Comparison of ENCODE assay signal across 8 cellular contexts in genomic region chr2:23460228-23460627, GRCh38.
DNase-seq lines count a peak whose midpoint lies in the region; ATAC-seq, FAIRE-seq and TF ChIP-seq lines count a peak whose summit lies in the region.
"Had no signal": no experiment of that assay in that cellular context is flagged by ENCODE, and none has a peak within 500 bp of the region (broad histone marks: within the 10 kb centered on the region; RNA-seq: fewer than 3 reads in every experiment).

No MANE protein-coding gene starts in this region.

- no peak overlapping the region for H3K9ac ChIP-seq in astrocyte (ENCODE audit: low read length)

- FAIRE-seq in astrocyte (lab: Jason Lieb, UNC), result no peak
- no peak for FAIRE-seq in small intestine (lab: Jason Lieb, UNC)

- H3K27ac ChIP-seq in astrocyte (ENCODE audit: low read depth, low read length) (no peak overlapping the region), small intestine (ENCODE audit: low read depth in 1 of 2, low read length in 1 of 2) (no peak overlapping the region)

- H3K4me1 ChIP-seq in astrocyte (ENCODE audit: insufficient read depth, low read length) (no peaks in the 10 kb centered on the region), small intestine (ENCODE audit: control insufficient read depth in 2 of 2, insufficient read depth in 1 of 2, low read depth in 1 of 2, low read length in 1 of 2) (no peaks in the 10 kb centered on the region)

- H3K27me3 ChIP-seq in astrocyte (ENCODE audit: insufficient read depth, low read length) (peaks cover 11% of the 10 kb centered on the region), small intestine (ENCODE audit: control insufficient read depth in 2 of 2, insufficient read depth in 2 of 2, low read length in 2 of 2) (no peaks in the 10 kb centered on the region)

- H3K79me2 ChIP-seq in astrocyte (ENCODE audit: insufficient read depth, low read length), result no peaks in the 10 kb centered on the region

- no peak overlapping the region for H2AFZ ChIP-seq in astrocyte (ENCODE audit: low read depth, low read length)

- peaks cover 2% of the 10 kb centered on the region for H3K4me1 Mint-ChIP-seq in astrocyte (ENCODE audit: low read depth, unreplicated experiment)
- no peaks in the 10 kb centered on the region for H3K4me1 Mint-ChIP-seq in osteocyte (ENCODE audit: unreplicated experiment)
- peaks cover 1% of the 10 kb centered on the region for H3K4me1 Mint-ChIP-seq in activated T-cell treated with anti-CD3 and anti-CD28 coated beads, Interleukin-2, amount 50 U/mL, for 24 hours (ENCODE audit: low read depth)

- H3K27ac Mint-ChIP-seq in astrocyte (ENCODE audit: unreplicated experiment) (no peak overlapping the region), osteocyte (ENCODE audit: unreplicated experiment) (no peak overlapping the region)
- H3K27ac Mint-ChIP-seq in activated T-cell treated with anti-CD3 and anti-CD28 coated beads, Interleukin-2, amount 50 U/mL, for 24 hours, result no peak overlapping the region
- H3K27ac Mint-ChIP-seq: stimulated activated naive CD8-positive, alpha-beta T cell treated with anti-CD3 and anti-CD28 coated beads, Interleukin-15, Interleukin-2, amounts not matched to agents 100 ng/mL and 50 ng/mL, for 24 hours had no signal

- in situ Hi-C loops in GM13977 (cut with MboI; ENCODE audit: low pct_unique_long_range_greater_than_20kb, low sequenced_read_pairs, unreplicated experiment), result no loop called here

- H3K9me3 Mint-ChIP-seq in astrocyte (ENCODE audit: unreplicated experiment), result peaks cover 2% of the 10 kb centered on the region
- H3K9me3 Mint-ChIP-seq in osteocyte (ENCODE audit: unreplicated experiment), result no peaks in the 10 kb centered on the region
- no peaks in the 10 kb centered on the region for H3K9me3 Mint-ChIP-seq in activated T-cell treated with anti-CD3 and anti-CD28 coated beads, Interleukin-2, amount 50 U/mL, for 24 hours
- H3K9me3 Mint-ChIP-seq: stimulated activated naive CD8-positive, alpha-beta T cell treated with anti-CD3 and anti-CD28 coated beads, Interleukin-15, Interleukin-2, amounts not matched to agents 100 ng/mL and 50 ng/mL, for 24 hours had no signal

- H3K9me3 ChIP-seq in astrocyte (ENCODE audit: insufficient read depth, low read depth, low read length) (no peaks in the 10 kb centered on the region), small intestine (ENCODE audit: control insufficient read depth, low read depth) (no peaks in the 10 kb centered on the region)

- peaks cover 5% of the 10 kb centered on the region for H4K20me1 ChIP-seq in astrocyte (ENCODE audit: insufficient read depth, low read length)

- peaks cover 38% of the 10 kb centered on the region for H3K27me3 Mint-ChIP-seq in astrocyte (ENCODE audit: low read depth, unreplicated experiment)
- peaks cover 7% of the 10 kb centered on the region for H3K27me3 Mint-ChIP-seq in osteocyte (ENCODE audit: unreplicated experiment)
- peaks cover 18% of the 10 kb centered on the region for H3K27me3 Mint-ChIP-seq in activated T-cell treated with anti-CD3 and anti-CD28 coated beads, Interleukin-2, amount 50 U/mL, for 24 hours

- H3K4me3 ChIP-seq in astrocyte (ENCODE audit: insufficient read depth, low read depth, low read length) (no peak overlapping the region), small intestine (ENCODE audit: low read depth in 1 of 2, low read length in 2 of 2) (no peak overlapping the region)

- H3K36me3 Mint-ChIP-seq in astrocyte (ENCODE audit: low read depth, unreplicated experiment), result peaks cover 1% of the 10 kb centered on the region
- no peaks in the 10 kb centered on the region for H3K36me3 Mint-ChIP-seq in osteocyte (ENCODE audit: unreplicated experiment)
- H3K36me3 Mint-ChIP-seq in activated T-cell treated with anti-CD3 and anti-CD28 coated beads, Interleukin-2, amount 50 U/mL, for 24 hours (ENCODE audit: low read depth), result no peaks in the 10 kb centered on the region

- ATAC-seq in HG02938 (IDR thresholded peaks at IDR 0.05; ENCODE audit: unreplicated experiment) (peak; percentile 69), GM21717 (IDR thresholded peaks at IDR 0.05; ENCODE audit: unreplicated experiment) (no peak)

- H3K4me2 ChIP-seq in astrocyte (ENCODE audit: low read length), result no peak overlapping the region

- H3K4me3 Mint-ChIP-seq in astrocyte (ENCODE audit: unreplicated experiment), result no peak overlapping the region
- no peak overlapping the region for H3K4me3 Mint-ChIP-seq in osteocyte (ENCODE audit: unreplicated experiment)
- H3K4me3 Mint-ChIP-seq in activated T-cell treated with anti-CD3 and anti-CD28 coated beads, Interleukin-2, amount 50 U/mL, for 24 hours, result no peak overlapping the region
- H3K4me3 Mint-ChIP-seq: stimulated activated naive CD8-positive, alpha-beta T cell treated with anti-CD3 and anti-CD28 coated beads, Interleukin-15, Interleukin-2, amounts not matched to agents 100 ng/mL and 50 ng/mL, for 24 hours had no signal

- 44 to 81% (median 56%) methylated on average over 1 of the region's 1 CpG for WGBS in small intestine, 3 donors

- no peaks in the 10 kb centered on the region for H3K36me3 ChIP-seq in astrocyte (ENCODE audit: insufficient read depth, low read length)
- no peaks in the 10 kb centered on the region for H3K36me3 ChIP-seq in small intestine (ENCODE audit: control insufficient read depth in 2 of 2, insufficient read depth in 2 of 2, low read length in 2 of 2)

- TF ChIP-seq CTCF in GM13977 (IDR thresholded peaks at IDR 0.05; ENCODE audit: extremely low read depth, insufficient read depth, missing control alignments) (peak; percentile 70), astrocyte (IDR thresholded peaks at IDR 0.05; ENCODE audit: insufficient read depth, low read depth, low read length) (peak; percentile 76), osteocyte (IDR thresholded peaks at IDR 0.05) (peak; percentile 56)

- no peak for DNase-seq in GM13977 (ENCODE audit: low spot score)
- DNase-seq in astrocyte (ENCODE audit: low read depth), result no peak
- no peak for DNase-seq in osteocyte (ENCODE audit: extremely low spot score, unreplicated experiment)
- DNase-seq in small intestine, result no peak
- no peak for DNase-seq in activated T-cell treated with anti-CD3 and anti-CD28 coated beads, Interleukin-2, amount 50 U/mL, for 24 hours
